1 cellular context compared by ENCODE assay signal in the genomic region with DNA sequence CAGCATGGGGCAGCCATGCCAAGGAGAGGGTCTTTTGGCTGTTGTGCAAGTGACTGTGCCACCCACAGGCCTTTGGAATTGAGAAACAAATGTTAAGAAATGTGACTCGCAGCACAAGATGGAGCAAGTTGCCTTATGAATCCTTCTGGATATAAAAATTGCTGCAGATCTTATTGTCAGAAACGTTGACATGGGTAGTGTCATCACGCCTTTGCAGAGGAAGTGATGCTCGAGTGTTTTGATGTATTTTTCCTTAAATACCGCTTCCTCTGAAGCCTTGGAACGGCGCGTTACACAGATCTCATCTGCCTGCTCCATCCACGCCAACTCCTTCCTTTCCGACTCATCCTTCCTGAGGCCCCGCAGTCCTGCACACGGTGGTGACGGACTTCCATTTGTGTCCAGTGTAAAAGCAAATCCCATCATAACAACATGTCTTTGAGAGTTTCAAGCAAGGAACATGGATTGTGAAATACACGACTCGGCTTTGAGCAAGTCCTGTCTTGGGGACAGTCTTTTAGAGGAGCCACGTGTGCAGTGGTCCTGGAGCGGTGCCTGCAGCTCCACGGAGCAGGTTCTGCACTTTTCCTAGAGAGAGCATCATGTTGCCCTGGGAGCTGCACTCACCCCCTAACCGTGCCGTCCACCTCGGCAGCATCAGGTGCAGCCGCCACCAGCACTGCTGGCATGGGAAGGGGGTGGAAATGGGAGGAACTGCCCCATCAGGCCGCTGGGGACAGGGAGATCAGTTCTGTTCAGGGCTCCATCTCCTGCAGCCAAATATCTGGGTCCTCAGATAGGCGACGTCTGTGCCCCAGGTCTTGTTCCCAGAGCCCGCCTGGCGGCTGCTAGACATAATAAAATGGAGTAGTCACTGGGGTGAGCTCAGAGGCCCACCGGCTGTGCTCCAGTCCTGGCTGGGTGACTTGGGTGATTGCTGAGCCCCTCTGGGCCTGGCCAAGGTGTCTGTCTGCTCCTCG.
TF ChIP-seq lines count a peak whose summit lies in the region.

No MANE protein-coding gene starts in this region.

TF ChIP-seq in SK-N-SH, 30 proteins besides CTCF, POLR2A, EP300 and RAD21 (continued from another document):
- TF ChIP-seq PBX3 (IDR thresholded peaks at IDR 0.05) (0 out of 2 replicates have a peak, but pooled peaks have one; percentile 10), RXRA (IDR thresholded peaks at IDR 0.05; ENCODE audit: borderline replicate concordance, low read depth) (no peak), RFX5 (IDR thresholded peaks at IDR 0.05; ENCODE audit: low read length) (no peak), MEF2A (IDR thresholded peaks at IDR 0.05; ENCODE audit: borderline replicate concordance, low read depth) (no peak), MXI1 (IDR thresholded peaks at IDR 0.05; ENCODE audit: low read depth, low read length) (no peak), SMC3 (IDR thresholded peaks at IDR 0.05; ENCODE audit: low read depth, low read length) (no peak; the same call in 1 of the 2 replicates), POLR2AphosphoS5 (IDR thresholded peaks at IDR 0.05; ENCODE audit: low read depth, low read length) (no peak), JUND (IDR thresholded peaks at IDR 0.05) (no peak), TCF12 (IDR thresholded peaks at IDR 0.05) (peak; percentile 24; the same call in 1 of the 2 replicates), NRF1 (IDR thresholded peaks at IDR 0.05; ENCODE audit: low read depth, low read length) (no peak)
- TF ChIP-seq, protein P1, sequence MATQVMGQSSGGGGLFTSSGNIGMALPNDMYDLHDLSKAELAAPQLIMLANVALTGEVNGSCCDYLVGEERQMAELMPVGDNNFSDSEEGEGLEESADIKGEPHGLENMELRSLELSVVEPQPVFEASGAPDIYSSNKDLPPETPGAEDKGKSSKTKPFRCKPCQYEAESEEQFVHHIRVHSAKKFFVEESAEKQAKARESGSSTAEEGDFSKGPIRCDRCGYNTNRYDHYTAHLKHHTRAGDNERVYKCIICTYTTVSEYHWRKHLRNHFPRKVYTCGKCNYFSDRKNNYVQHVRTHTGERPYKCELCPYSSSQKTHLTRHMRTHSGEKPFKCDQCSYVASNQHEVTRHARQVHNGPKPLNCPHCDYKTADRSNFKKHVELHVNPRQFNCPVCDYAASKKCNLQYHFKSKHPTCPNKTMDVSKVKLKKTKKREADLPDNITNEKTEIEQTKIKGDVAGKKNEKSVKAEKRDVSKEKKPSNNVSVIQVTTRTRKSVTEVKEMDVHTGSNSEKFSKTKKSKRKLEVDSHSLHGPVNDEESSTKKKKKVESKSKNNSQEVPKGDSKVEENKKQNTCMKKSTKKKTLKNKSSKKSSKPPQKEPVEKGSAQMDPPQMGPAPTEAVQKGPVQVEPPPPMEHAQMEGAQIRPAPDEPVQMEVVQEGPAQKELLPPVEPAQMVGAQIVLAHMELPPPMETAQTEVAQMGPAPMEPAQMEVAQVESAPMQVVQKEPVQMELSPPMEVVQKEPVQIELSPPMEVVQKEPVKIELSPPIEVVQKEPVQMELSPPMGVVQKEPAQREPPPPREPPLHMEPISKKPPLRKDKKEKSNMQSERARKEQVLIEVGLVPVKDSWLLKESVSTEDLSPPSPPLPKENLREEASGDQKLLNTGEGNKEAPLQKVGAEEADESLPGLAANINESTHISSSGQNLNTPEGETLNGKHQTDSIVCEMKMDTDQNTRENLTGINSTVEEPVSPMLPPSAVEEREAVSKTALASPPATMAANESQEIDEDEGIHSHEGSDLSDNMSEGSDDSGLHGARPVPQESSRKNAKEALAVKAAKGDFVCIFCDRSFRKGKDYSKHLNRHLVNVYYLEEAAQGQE (IDR thresholded peaks at IDR 0.05; ENCODE audit: low read depth, low read length): no peak
